In the genomic region with DNA sequence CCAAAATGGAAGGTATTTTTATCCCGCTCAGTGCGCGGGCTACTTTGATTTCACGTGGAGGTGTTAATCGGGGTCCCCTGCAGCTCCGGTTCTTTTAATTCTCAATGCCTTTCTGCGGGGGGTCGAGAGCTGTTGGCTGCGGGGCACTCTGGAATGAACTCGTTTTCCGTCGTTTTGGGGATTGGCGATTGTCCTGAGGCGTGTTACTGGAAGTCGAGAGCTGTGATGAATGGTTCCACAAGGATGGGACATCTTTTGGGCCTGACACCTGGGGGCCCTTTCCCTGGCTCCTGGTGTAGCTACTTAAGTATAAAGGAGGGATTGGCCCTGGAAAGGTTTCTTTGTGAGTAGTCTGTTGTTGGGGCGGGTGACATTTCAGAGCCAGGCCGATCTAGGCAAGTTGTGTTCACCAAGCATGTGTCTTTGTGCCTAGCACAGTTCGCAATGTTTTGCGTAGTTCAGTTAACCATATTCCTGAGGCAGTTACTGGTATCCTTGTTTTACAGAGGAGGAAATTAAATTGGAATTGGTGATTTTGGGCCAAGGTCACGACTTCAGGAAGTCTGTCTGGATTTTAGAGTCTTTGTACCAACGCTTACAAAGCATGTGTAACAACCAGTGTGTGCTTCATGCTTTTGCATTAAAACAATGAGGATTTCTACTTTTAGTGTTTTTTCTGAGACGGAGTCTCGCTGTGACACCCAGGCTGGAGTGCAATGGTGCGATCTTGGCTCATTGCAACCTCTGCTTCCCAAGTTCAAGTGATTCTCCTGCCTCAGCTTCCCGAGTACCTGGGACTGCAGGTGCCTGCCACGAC, we compare ENCODE assay signal across 1 cellular context.
A peak's percentile ranks its signal among the peaks of the same experiment; 100 is the strongest.
TF ChIP-seq lines count a peak whose summit lies in the region.

No MANE protein-coding gene starts in this region.

TF ChIP-seq in GM12878, 131 proteins besides CTCF, POLR2A, EP300 and RAD21:
- peak; percentile 14; the same call in 1 of the 2 replicates for TF ChIP-seq ZBED1 (IDR thresholded peaks at IDR 0.05; ENCODE audit: borderline replicate concordance)
- TF ChIP-seq POLR2AphosphoS5 (IDR thresholded peaks at IDR 0.05; ENCODE audit: low read length), result peak; percentile 16; the same call in 1 of the 2 replicates
- no peak for TF ChIP-seq ATF7 (IDR thresholded peaks at IDR 0.05; ENCODE audit: low read depth)
- peak; percentile 33; the same call in 1 of the 2 replicates for TF ChIP-seq SMAD5 (IDR thresholded peaks at IDR 0.05; ENCODE audit: low read depth)
- TF ChIP-seq LARP7 (IDR thresholded peaks at IDR 0.05), result 0 out of 2 replicates have a peak, but pooled peaks have one; percentile 54
